Comparison of ENCODE assay signal across 8 cellular contexts in the genomic region with DNA sequence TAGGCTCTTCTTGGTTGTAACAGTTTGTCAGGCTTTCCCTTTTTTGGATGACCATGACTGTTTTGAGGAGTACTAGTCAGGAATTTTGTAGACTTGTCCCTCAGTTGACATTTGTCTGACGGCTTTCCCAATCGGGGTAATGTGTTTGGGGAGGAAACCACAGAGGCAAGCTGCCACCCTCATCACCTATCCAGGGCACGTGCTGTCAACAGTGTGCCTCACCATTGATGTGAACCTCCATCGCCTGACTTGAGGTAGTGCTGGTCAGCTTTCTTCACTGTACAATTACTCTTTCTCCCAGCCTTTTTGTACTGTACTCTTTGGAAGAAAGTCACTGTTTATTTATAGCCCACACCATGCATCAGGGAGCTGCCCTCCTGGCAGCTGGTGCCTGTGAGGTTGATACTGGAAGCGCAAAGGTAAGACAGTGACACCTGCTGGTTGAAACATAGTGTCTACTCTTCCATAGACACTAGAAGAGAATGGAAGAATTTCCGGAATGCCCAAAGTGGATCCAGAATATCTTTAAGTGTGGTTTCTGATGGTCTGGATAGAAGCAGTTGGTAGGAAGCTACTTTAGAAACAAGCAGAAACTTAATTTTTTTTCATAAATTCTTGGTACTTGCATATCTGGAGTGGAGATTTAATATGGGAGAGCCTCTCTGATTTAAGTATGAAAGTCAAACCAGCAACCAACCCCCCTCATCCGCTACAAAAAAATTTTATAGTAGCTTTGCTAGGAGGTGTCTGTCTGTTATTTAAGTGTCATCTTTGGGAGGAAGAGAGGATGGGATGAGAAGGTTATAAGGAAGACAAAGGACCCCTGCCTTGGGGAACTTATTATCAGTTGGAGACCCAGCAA.
DNase-seq lines count a peak whose midpoint lies in the region; ATAC-seq and TF ChIP-seq lines count a peak whose summit lies in the region.

No MANE protein-coding gene starts in this region.

- TF ChIP-seq EP300 in ovary (IDR thresholded peaks at IDR 0.05) = no peak

- H3K36me3 ChIP-seq in MG63 = peaks cover 9% of the 10 kb centered on the region; the same call in 1 of the 2 replicates
- 0 out of 2 replicates have a peak, but pooled peaks cover 7% of the 10 kb centered on the region for H3K36me3 ChIP-seq in SJCRH30
- H3K36me3 ChIP-seq in ovary = no peaks in the 10 kb centered on the region

- peak; percentile 74 for DNase-seq in D341Med (ENCODE audit: low spot score)
- DNase-seq in MG63 = peak; percentile 51
- peak; percentile 68 to 80 for DNase-seq in SJCRH30
- peak; percentile 87 for DNase-seq in fibroblast of peridontal ligament (ENCODE audit: extremely low read depth)
- DNase-seq in ovary = peak; percentile 27 to 50 (median 37)
- DNase-seq in activated T-cell treated with anti-CD3 and anti-CD28 coated beads, Interleukin-2, amount 50 U/mL, for 48 hours = no peak

- H3K9me3 ChIP-seq in MG63 (no peaks in the 10 kb centered on the region), SJCRH30 (replicated peaks) (no peaks in the 10 kb centered on the region), ovary (no peaks in the 10 kb centered on the region)

- intact Hi-C loops in ovary (cut with DNase I) = loop anchor here in 1 of 4 donors (10.0 kb wide), 1 partner anchor 725 kb away; no protein-coding TSS in a partner anchor

- H3K4me3 ChIP-seq in MG63 = no peak overlapping the region
- H3K4me3 ChIP-seq in SJCRH30 = no peak overlapping the region
- H3K4me3 ChIP-seq in ovary = no peak overlapping the region

- peak; percentile 50 for ATAC-seq in GM19452 (IDR thresholded peaks at IDR 0.05; ENCODE audit: unreplicated experiment)
- ATAC-seq in HG03139 (IDR thresholded peaks at IDR 0.05; ENCODE audit: unreplicated experiment) = no peak

- H3K4me1 ChIP-seq in SJCRH30 (no peaks in the 10 kb centered on the region), ovary (ENCODE audit: insufficient read depth) (peaks cover 1% of the 10 kb centered on the region)

- H3K27ac ChIP-seq in SJCRH30 (no peak overlapping the region), ovary (no peak overlapping the region)

- H3K27me3 ChIP-seq in MG63 (no peaks in the 10 kb centered on the region), SJCRH30 (no peaks in the 10 kb centered on the region), ovary (no peaks in the 10 kb centered on the region)

- no peak for TF ChIP-seq POLR2A in ovary (IDR thresholded peaks at IDR 0.05)

- WGBS in ovary, 3 donors = 44 to 53% (median 52%) methylated on average over 7 of the region's 7 CpGs

- peak; percentile 11 to 57 (median 37) for TF ChIP-seq CTCF in ovary (IDR thresholded peaks at IDR 0.05)

Comparison
In these comparisons a context has a peak if more than half of its experiments do, and no peak if none do; other contexts are left out.
1. DNase-seq: peak in D341Med (single experiment), MG63 (single experiment), SJCRH30 (2 of 2), fibroblast of peridontal ligament (single experiment) and ovary (5 of 5); none in activated T-cell treated with anti-CD3 and anti-CD28 coated beads, Interleukin-2, amount 50 U/mL, for 48 hours (0 of 2).